Comparison of ENCODE assay signal across 19 cellular contexts in genomic region chrX:12505127-12505526, GRCh38.
"Had no signal": no experiment of that assay in that cellular context is flagged by ENCODE, and none has a peak within 500 bp of the region (broad histone marks: within the 10 kb centered on the region; RNA-seq: fewer than 3 reads in every experiment).

No MANE protein-coding gene starts in this region.

- DNase-seq: kidney glomerular epithelial cell; left cardiac atrium; lower lobe of right lung; mammary epithelial cell; mesenchymal stem cell; naive thymus-derived CD8-positive, alpha-beta T cell; nucleus accumbens; pancreas; posterior cingulate gyrus; retina; right cardiac atrium; stimulated activated CD4-positive, alpha-beta T cell treated with anti-CD3 and anti-CD28 coated beads, Interleukin-12 subunit alpha, Interleukin-12 subunit beta, amount 100 ng/mL, for 4 hours; stimulated activated CD4-positive, alpha-beta T cell treated with anti-CD3 and anti-CD28 coated beads, Interleukin-15, amount 100 ng/mL, for 24 hours; stimulated activated CD4-positive, alpha-beta T cell treated with anti-CD3 and anti-CD28 coated beads, Interleukin-2, amount 100 ng/mL, for 24 hours; stimulated activated CD4-positive, alpha-beta T cell treated with anti-CD3 and anti-CD28 coated beads, Interleukin-4, amount 100 ng/mL, for 1 hour; stimulated activated naive CD4-positive, alpha-beta T cell; uterus had no signal

- ATAC-seq: left lobe of liver; lower lobe of right lung; naive thymus-derived CD8-positive, alpha-beta T cell; right cardiac atrium; sciatic nerve had no signal
